In the genomic region with DNA sequence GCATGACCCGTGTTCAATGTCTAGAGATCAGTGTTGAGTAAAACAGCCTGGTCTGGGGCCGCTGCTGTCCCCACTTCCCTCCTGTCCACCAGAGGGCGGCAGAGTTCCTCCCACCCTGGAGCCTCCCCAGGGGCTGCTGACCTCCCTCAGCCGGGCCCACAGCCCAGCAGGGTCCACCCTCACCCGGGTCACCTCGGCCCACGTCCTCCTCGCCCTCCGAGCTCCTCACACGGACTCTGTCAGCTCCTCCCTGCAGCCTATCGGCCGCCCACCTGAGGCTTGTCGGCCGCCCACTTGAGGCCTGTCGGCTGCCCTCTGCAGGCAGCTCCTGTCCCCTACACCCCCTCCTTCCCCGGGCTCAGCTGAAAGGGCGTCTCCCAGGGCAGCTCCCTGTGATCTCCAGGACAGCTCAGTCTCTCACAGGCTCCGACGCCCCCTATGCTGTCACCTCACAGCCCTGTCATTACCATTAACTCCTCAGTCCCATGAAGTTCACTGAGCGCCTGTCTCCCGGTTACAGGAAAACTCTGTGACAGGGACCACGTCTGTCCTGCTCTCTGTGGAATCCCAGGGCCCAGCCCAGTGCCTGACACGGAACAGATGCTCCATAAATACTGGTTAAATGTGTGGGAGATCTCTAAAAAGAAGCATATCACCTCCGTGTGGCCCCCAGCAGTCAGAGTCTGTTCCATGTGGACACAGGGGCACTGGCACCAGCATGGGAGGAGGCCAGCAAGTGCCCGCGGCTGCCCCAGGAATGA, we compare ENCODE assay signal across 8 cellular contexts. TPM values are rescaled to one million over a fixed set of nuclear protein-coding genes. Genes with fewer than 3 reads are reported as not detected.
DNase-seq lines count a peak whose midpoint lies in the region; ATAC-seq and TF ChIP-seq lines count a peak whose summit lies in the region.

No MANE protein-coding gene starts in this region.

- H3K4me1 ChIP-seq in DND-41 (ENCODE audit: insufficient read depth, low read length), result no peaks in the 10 kb centered on the region

- no peaks in the 10 kb centered on the region for H3K36me3 ChIP-seq in DND-41 (ENCODE audit: insufficient read depth, low read length)

- ATAC-seq in DND-41 (ENCODE audit: insufficient read depth, low read depth) (peak; percentile 84), GM18519 (IDR thresholded peaks at IDR 0.05; ENCODE audit: low FRiP score, unreplicated experiment) (no peak), HG02798 (IDR thresholded peaks at IDR 0.05; ENCODE audit: poor library complexity, unreplicated experiment) (no peak)

- H2AFZ ChIP-seq in DND-41 (ENCODE audit: low read depth, low read length), result no peak overlapping the region

- peaks cover 14% of the 10 kb centered on the region; the same call in 1 of the 2 replicates for H4K20me1 ChIP-seq in DND-41 (ENCODE audit: insufficient read depth, low read length)

- H3K9ac ChIP-seq in DND-41 (ENCODE audit: low read depth, low read length), result no peak overlapping the region

- TF ChIP-seq CTCF in DND-41 (IDR thresholded peaks at IDR 0.05; ENCODE audit: borderline replicate concordance, extremely low read depth, low read length, poor library complexity, severe bottlenecking) (peak; percentile 76), fibroblast of the aortic adventitia (IDR thresholded peaks at IDR 0.05; ENCODE audit: insufficient read depth, low read length) (peak; percentile 35)

- no peak overlapping the region for H3K27ac ChIP-seq in DND-41 (ENCODE audit: low read length)

- H3K4me3 ChIP-seq in DND-41 (ENCODE audit: low read depth in 1 of 2, low read length in 2 of 2) (no peak overlapping the region), fibroblast of the aortic adventitia (ENCODE audit: low read depth, low read length) (no peak overlapping the region)

- H3K4me2 ChIP-seq in DND-41 (ENCODE audit: insufficient read depth, low read length), result no peak overlapping the region

- intact Hi-C loops in posterior vena cava (cut with DNase I), result no loop called here

- no peaks in the 10 kb centered on the region for H3K9me3 ChIP-seq in DND-41 (ENCODE audit: insufficient read depth, low read length, severe bottlenecking)

- H3K79me2 ChIP-seq in DND-41 (ENCODE audit: insufficient read depth, low read length), result no peaks in the 10 kb centered on the region

- peaks cover 10% of the 10 kb centered on the region for H3K27me3 ChIP-seq in DND-41 (ENCODE audit: insufficient read depth, low read length, poor library complexity)

- DNase-seq in DND-41 (peak; percentile 53), HuH-7.5 (ENCODE audit: low spot score) (peak; percentile 83), OCI-M1 (lab: John Stamatoyannopoulos, UW) (peak; percentile 88), fibroblast of the aortic adventitia (ENCODE audit: low read depth) (no peak), posterior vena cava (ENCODE audit: low spot score) (peak; percentile 83)
- peak; percentile 80 for DNase-seq in activated T-cell treated with anti-CD3 and anti-CD28 coated beads, Interleukin-2, amount 50 U/mL, for 1 hour

RNA-seq across cellular contexts. Expression of a gene that starts 1.5 kb away (rescaled TPM):
- not detected in 2 replicates for total RNA-seq in fibroblast of the aortic adventitia (ENCODE audit: low replicate concordance)
- not detected for total RNA-seq in posterior vena cava

RNA-seq across cellular contexts. Expression of a gene that starts 18.9 kb away (rescaled TPM):
- total RNA-seq in fibroblast of the aortic adventitia (ENCODE audit: low replicate concordance) (not detected in 2 replicates), posterior vena cava (not detected)

RNA-seq across cellular contexts. Expression of a gene that starts 48.4 kb away (rescaled TPM):
- total RNA-seq in fibroblast of the aortic adventitia (ENCODE audit: low replicate concordance) (not detected in 2 replicates), posterior vena cava (under 1 TPM in 1 of 2 donors, not detected in 1; 0.10 TPM)
